ENCODE assay signal across 15 cellular contexts in the genomic region with DNA sequence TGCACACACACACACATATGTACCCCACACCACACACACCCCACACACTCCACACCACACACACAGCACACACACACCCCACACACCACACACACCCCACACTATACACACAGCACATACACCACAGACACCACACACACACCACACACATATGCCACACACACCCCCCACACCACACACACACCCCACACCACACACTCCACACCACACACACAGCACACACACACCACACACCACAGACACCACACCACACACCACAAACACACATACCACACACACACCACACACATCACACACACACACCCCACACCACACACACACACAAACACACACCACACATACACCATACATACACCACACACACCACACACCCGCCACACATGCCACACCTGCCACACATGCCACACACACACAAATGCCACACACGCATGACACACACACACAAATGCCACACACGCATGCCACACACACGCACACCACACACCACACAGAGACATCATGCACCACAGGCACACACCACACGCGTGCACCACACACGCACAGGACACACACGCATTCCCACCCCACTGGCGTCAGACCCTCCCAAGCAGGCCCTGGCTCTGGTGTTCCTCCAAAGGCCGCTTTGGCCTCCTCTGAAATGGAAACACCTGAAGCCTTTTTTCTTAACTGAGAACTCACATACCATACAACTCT. TPM values are rescaled to one million over a fixed set of nuclear protein-coding genes. Genes with fewer than 3 reads are reported as not detected.
DNase-seq lines count a peak whose midpoint lies in the region; ATAC-seq, FAIRE-seq and TF ChIP-seq lines count a peak whose summit lies in the region.
"Had no signal": no experiment of that assay in that cellular context is flagged by ENCODE, and none has a peak within 500 bp of the region (broad histone marks: within the 10 kb centered on the region; RNA-seq: fewer than 3 reads in every experiment).

No MANE protein-coding gene starts in this region.

- H3K14ac ChIP-seq in H1 (ENCODE audit: insufficient read length): no peak overlapping the region

- H3K4me3 ChIP-seq in BLaER1: no peak overlapping the region
- H3K4me3 ChIP-seq in HCT116 (replicated peaks in 1 of 2; ENCODE audit: low read depth in 1 of 2, low read length in 2 of 2): no peak overlapping the region
- H3K4me3 ChIP-seq in H1 (ENCODE audit: extremely low read depth in 1 of 4, insufficient read depth in 2 of 4, low read depth in 3 of 4, low read length in 4 of 4): no peak overlapping the region
- no peak overlapping the region for H3K4me3 ChIP-seq in GM23338
- H3K4me3 ChIP-seq: body of pancreas, tibial artery had no signal

- no peaks in the 10 kb centered on the region; the same call in 1 of the 3 replicates for H3K4me1 Mint-ChIP-seq in GM23338
- H3K4me1 Mint-ChIP-seq: activated T-helper 17 cell treated with anti-CD3 and anti-CD28 coated beads, Interleukin-2, amount 50 U/mL, for 72 hours had no signal

- no peak for TF ChIP-seq EP300 in H1 (IDR thresholded peaks at IDR 0.05; ENCODE audit: borderline replicate concordance in 1 of 2, low read depth in 2 of 2, low read length in 2 of 2)

- H3K9me3 Mint-ChIP-seq in GM23338: no peaks in the 10 kb centered on the region
- H3K9me3 Mint-ChIP-seq: activated T-helper 17 cell treated with anti-CD3 and anti-CD28 coated beads, Interleukin-2, amount 50 U/mL, for 72 hours had no signal

- FAIRE-seq in H1 (lab: Jason Lieb, UNC): peak; percentile 58

- H3K23ac ChIP-seq in H1 (ENCODE audit: insufficient read length): no peak overlapping the region

- H3K4me1 ChIP-seq in BLaER1 (peaks cover 61% of the 10 kb centered on the region), HCT116 (ENCODE audit: control insufficient read depth in 1 of 2, insufficient read depth in 2 of 2, low read length in 2 of 2) (peaks cover 12 to 15% of the 10 kb centered on the region in 2 experiments; a peak in 3 of 4 replicates), H1 (replicated peaks in 1 of 4; ENCODE audit: control insufficient read depth in 3 of 4, insufficient read depth in 4 of 4, low read length in 3 of 4) (no peaks in the 10 kb centered on the region), GM23338 (ENCODE audit: insufficient read depth) (no peaks in the 10 kb centered on the region)
- H3K4me1 ChIP-seq: body of pancreas had no signal

- no peak overlapping the region for H4K5ac ChIP-seq in H1 (ENCODE audit: insufficient read length, low read depth, low read length)

- H2AK5ac ChIP-seq in H1 (ENCODE audit: low read depth, low read length): peak overlapping the region; percentile 96

- H3K27ac ChIP-seq in BLaER1: 0 out of 2 replicates have a peak overlapping the region, but pooled peaks have one; percentile 63
- no peak overlapping the region for H3K27ac ChIP-seq in HCT116 (ENCODE audit: low read depth, low read length)
- H3K27ac ChIP-seq in H1 (ENCODE audit: low read depth, low read length): no peak overlapping the region
- no peak overlapping the region for H3K27ac ChIP-seq in GM23338 (ENCODE audit: low read depth)
- H3K27ac ChIP-seq: body of pancreas, tibial artery had no signal

- CTCF ChIA-PET in HCT116 (lab: Charles Lee) (no interaction called here), H1 (lab: Charles Lee; ENCODE audit: partially characterized antibody) (no interaction called here)

- H3K27me3 ChIP-seq in BLaER1: no peaks in the 10 kb centered on the region
- H3K27me3 ChIP-seq in HCT116 (ENCODE audit: insufficient read depth, low read length): peaks cover 17% of the 10 kb centered on the region; the same call in 1 of the 2 replicates
- H3K27me3 ChIP-seq in H1 (replicated peaks in 1 of 4; ENCODE audit: control insufficient read depth in 3 of 4, extremely low read depth in 1 of 4, insufficient read depth in 3 of 4, low read length in 3 of 4): peaks cover 0 to 5% (median 2%) of the 10 kb centered on the region in 4 experiments; a peak in 1 of 7 replicates
- peaks cover 11% of the 10 kb centered on the region; the same call in 1 of the 2 replicates for H3K27me3 ChIP-seq in GM23338 (ENCODE audit: insufficient read depth)
- H3K27me3 ChIP-seq: body of pancreas had no signal

- H2BK120ac ChIP-seq in H1 (replicated peaks; ENCODE audit: low read depth, low read length): no peak overlapping the region

- intact Hi-C loops in HCT116 (cut with micrococcal nuclease): no loop called here

- H3K23me2 ChIP-seq in H1 (ENCODE audit: low read depth, low read length): peaks cover 7% of the 10 kb centered on the region; the same call in 1 of the 2 replicates

- H3K18ac ChIP-seq in H1 (ENCODE audit: extremely low read depth, low read length): no peak overlapping the region

- H2BK5ac ChIP-seq in H1 (ENCODE audit: low read depth, low read length): peak overlapping the region; percentile 66

- no peak overlapping the region for H3K4ac ChIP-seq in H1 (replicated peaks; ENCODE audit: insufficient read length, low read depth, low read length)

- WGBS in H1 (ENCODE audit: extremely low coverage in 1 of 2, insufficient coverage in 1 of 2, insufficient read length in 1 of 2, insufficient replicate concordance in 2 of 2, low coverage in 1 of 2, low lambda C conversion rate in 2 of 2, missing lambda C conversion rate in 1 of 2), 2 experiments: 94% methylated on average over 10 of the region's 10 CpGs; no CpG with 5 or more reads in 1 of the 2 experiments

- TF ChIP-seq CTCF in HCT116 (IDR thresholded peaks at IDR 0.05 in 2 of 3, conservative IDR thresholded peaks at IDR 0.05 in 1 of 3; ENCODE audit: borderline replicate concordance in 1 of 3, insufficient read depth in 1 of 3, low read depth in 2 of 3, low read length in 2 of 3): no peak
- no peak for TF ChIP-seq CTCF in H1 (IDR thresholded peaks at IDR 0.05; ENCODE audit: control extremely low read depth in 1 of 3, insufficient read depth in 1 of 3, low read depth in 1 of 3, low read length in 3 of 3)
- no peak for TF ChIP-seq CTCF in omental fat pad (IDR thresholded peaks at IDR 0.05)
- no peak for TF ChIP-seq CTCF in GM23338 (conservative IDR thresholded peaks at IDR 0.05; ENCODE audit: low read depth in 2 of 2)

- no peak for TF ChIP-seq POLR2A in HCT116 (IDR thresholded peaks at IDR 0.05; ENCODE audit: borderline replicate concordance, extremely low read depth, insufficient read depth, insufficient read length)
- TF ChIP-seq POLR2A in H1 (IDR thresholded peaks at IDR 0.05; ENCODE audit: control extremely low read depth in 1 of 2, low read depth in 2 of 2, low read length in 2 of 2): no peak

- H4K20me1 ChIP-seq in BLaER1 (no peaks in the 10 kb centered on the region), HCT116 (ENCODE audit: insufficient read depth) (no peaks in the 10 kb centered on the region), H1 (replicated peaks in 1 of 2; ENCODE audit: control insufficient read depth in 1 of 2, insufficient read depth in 2 of 2, low read length in 2 of 2) (peaks cover 0 to 5% of the 10 kb centered on the region in 2 experiments), GM23338 (replicated peaks; ENCODE audit: insufficient read depth) (no peaks in the 10 kb centered on the region)

- H3K79me2 ChIP-seq in HCT116 (ENCODE audit: insufficient read depth, low read length) (no peaks in the 10 kb centered on the region), H1 (ENCODE audit: control insufficient read depth in 1 of 2, insufficient read depth in 2 of 2, low read length in 2 of 2) (no peaks in the 10 kb centered on the region), GM23338 (replicated peaks; ENCODE audit: insufficient read depth) (no peaks in the 10 kb centered on the region)

- H2BK15ac ChIP-seq in H1 (ENCODE audit: low read length): peak overlapping the region; percentile 53; the same call in 1 of the 2 replicates

- H3F3A ChIP-seq in GM23338 (replicated peaks; ENCODE audit: low read depth): 0 out of 2 replicates have a peak, but pooled peaks cover 5% of the 10 kb centered on the region

- TF ChIP-seq RAD21 in HCT116 (IDR thresholded peaks at IDR 0.05; ENCODE audit: low read depth) (no peak), H1 (IDR thresholded peaks at IDR 0.05 in 1 of 2, conservative IDR thresholded peaks at IDR 0.05 in 1 of 2; ENCODE audit: low read depth in 2 of 2, low read length in 2 of 2) (no peak)

- no peak overlapping the region for H3K4me3 Mint-ChIP-seq in GM23338
- H3K4me3 Mint-ChIP-seq: activated T-helper 17 cell treated with anti-CD3 and anti-CD28 coated beads, Interleukin-2, amount 50 U/mL, for 72 hours had no signal

- peak overlapping the region; percentile 99 for H3K56ac ChIP-seq in H1 (replicated peaks; ENCODE audit: insufficient read length, low read depth, low read length)

- RAD21 ChIA-PET in HCT116 (lab: Charles Lee; ENCODE audit: low non-redundant PET in 1 of 2, low total read pairs in 2 of 2, uncharacterized antibody in 2 of 2, unreplicated experiment in 2 of 2): no interaction called here

- no peaks in the 10 kb centered on the region for H3K79me1 ChIP-seq in H1 (ENCODE audit: low read depth, low read length)

- H3K9ac ChIP-seq in BLaER1 (no peak overlapping the region), HCT116 (ENCODE audit: low read length) (no peak overlapping the region), H1 (replicated peaks in 1 of 4; ENCODE audit: extremely low read depth in 1 of 4, low read depth in 3 of 4, low read length in 3 of 4) (peak overlapping the region in 1 of 4 experiments; percentile 26; a peak in 1 of 7 replicates)

- no peaks in the 10 kb centered on the region for H3K36me3 ChIP-seq in BLaER1
- no peaks in the 10 kb centered on the region for H3K36me3 ChIP-seq in HCT116 (ENCODE audit: control insufficient read depth in 1 of 2, insufficient read depth in 2 of 2, low read length in 2 of 2)
- no peaks in the 10 kb centered on the region; a peak in 1 of 8 replicates for H3K36me3 ChIP-seq in H1 (ENCODE audit: control insufficient read depth in 2 of 4, insufficient read depth in 4 of 4, low read length in 3 of 4)
- no peaks in the 10 kb centered on the region for H3K36me3 ChIP-seq in GM23338 (ENCODE audit: insufficient read depth)
- H3K36me3 ChIP-seq: tibial artery had no signal

- POLR2A ChIA-PET in HCT116 (lab: Charles Lee): no interaction called here
- POLR2A ChIA-PET in H1 (lab: Charles Lee; ENCODE audit: partially characterized antibody): no interaction called here

- H2AFZ ChIP-seq in HCT116 (ENCODE audit: low read depth, low read length, poor library complexity, severe bottlenecking): no peak overlapping the region
- no peak overlapping the region for H2AFZ ChIP-seq in H1 (ENCODE audit: low read length)
- no peak overlapping the region for H2AFZ ChIP-seq in GM23338

- H3K27me3 Mint-ChIP-seq in GM23338 (ENCODE audit: insufficient read depth, low read depth, poor library complexity): peaks cover 10% of the 10 kb centered on the region

- H3K9me3 ChIP-seq in BLaER1: peaks cover 6% of the 10 kb centered on the region
- H3K9me3 ChIP-seq in HCT116 (ENCODE audit: control insufficient read depth in 1 of 2, insufficient read depth in 1 of 2, low read depth in 1 of 2, low read length in 2 of 2): no peaks in the 10 kb centered on the region
- H3K9me3 ChIP-seq in H1 (ENCODE audit: insufficient read depth in 2 of 2, low read depth in 1 of 2, low read length in 1 of 2): no peaks in the 10 kb centered on the region
- H3K9me3 ChIP-seq: body of pancreas, tibial artery had no signal

- peaks cover 3% of the 10 kb centered on the region; the same call in 1 of the 3 replicates for H3K36me3 Mint-ChIP-seq in GM23338 (ENCODE audit: low read depth)

- peak overlapping the region; percentile 98; the same call in 1 of the 2 replicates for H2BK12ac ChIP-seq in H1 (ENCODE audit: low read depth, low read length)

- DNase-seq in HCT116 (ENCODE audit: low read depth, low spot score) (no peak), H1 (ENCODE audit: low read depth in 1 of 2, low spot score in 2 of 2) (no peak), omental fat pad (ENCODE audit: low spot score) (peak; percentile 18), Ammon's horn (ENCODE audit: low spot score) (no peak), GM23338 (ENCODE audit: low spot score) (no peak)
- DNase-seq: activated CD4-positive, alpha-beta T cell treated with anti-CD3 and anti-CD28 coated beads, Interleukin-2, amount 50 U/mL, for 4 hours; hippocampal formation; NCI-H1417 had no signal

- ATAC-seq in HCT116 (peak; percentile 2; the same call in 1 of the 2 replicates), omental fat pad (ENCODE audit: low FRiP score) (no peak), GM23338 (no peak), HG02623 (IDR thresholded peaks at IDR 0.05; ENCODE audit: unreplicated experiment) (no peak), HG02884 (IDR thresholded peaks at IDR 0.05; ENCODE audit: unreplicated experiment) (no peak)
- ATAC-seq: activated T-helper 17 cell treated with anti-CD3 and anti-CD28 coated beads, Interleukin-2, amount 50 U/mL, for 72 hours; body of pancreas had no signal

- no peaks in the 10 kb centered on the region for H3K9me2 ChIP-seq in HCT116 (ENCODE audit: insufficient read depth)
- H3K9me2 ChIP-seq in GM23338 (ENCODE audit: insufficient read depth): no peaks in the 10 kb centered on the region

- peak overlapping the region; percentile 71 for H3K4me2 ChIP-seq in BLaER1
- peak overlapping the region; percentile 53 for H3K4me2 ChIP-seq in HCT116 (ENCODE audit: low read length)
- H3K4me2 ChIP-seq in H1 (ENCODE audit: insufficient read depth in 1 of 2, low read depth in 2 of 2, low read length in 2 of 2): no peak overlapping the region
- no peak overlapping the region for H3K4me2 ChIP-seq in GM23338

- H3K27ac Mint-ChIP-seq in GM23338: no peak overlapping the region
- H3K27ac Mint-ChIP-seq: activated T-helper 17 cell treated with anti-CD3 and anti-CD28 coated beads, Interleukin-2, amount 50 U/mL, for 72 hours had no signal

- H4K8ac ChIP-seq in H1 (ENCODE audit: extremely low read depth, insufficient read depth, low read length): no peak overlapping the region

- H4K91ac ChIP-seq in H1 (replicated peaks; ENCODE audit: insufficient read length, low read length): peak overlapping the region; percentile 93

- no TSS peak for BruUV-seq in HCT116 (replicated peaks; lab: Mats Ljungman, UMichigan)

- H2BK20ac ChIP-seq in H1 (ENCODE audit: low read length): no peak overlapping the region

RNA-seq across cellular contexts. Expression of gene CHST13, which starts 15.7 kb away (rescaled TPM):
- total RNA-seq in HCT116 (2021; ENCODE audit: unreplicated experiment) (0.91 TPM), omental fat pad (1 to 10 TPM in 2 of 4 donors, under 1 TPM in 1, not detected in 1; 0.46 to 2.3 (median 1.7) TPM)
- polyA plus RNA-seq in HCT116 (2012): 0.39 and 0.57 TPM in 2 replicates
- total RNA-seq in H1 (2021; fragmentation: NEBNext Ultra II Directional; extraction: Animal tissue kit (Norgen Biotek cat#: 25700)): 5.4 and 5.9 TPM in 2 replicates
- polyA plus RNA-seq in H1 (2011; rRNA removed) (11.7 and 15.6 TPM in 2 replicates), GM23338 (2016; fragmentation: Nextera tagmentation; extraction: Ambion mirVana) (3.7 and 4.0 TPM in 2 replicates)
- 7.5 TPM for polyA plus RNA-seq in H1 (2011; cell fraction: cytosol; rRNA removed)
- polyA plus RNA-seq in H1 (2011; cell fraction: nucleus; rRNA removed): 7.6 TPM
- polyA plus RNA-seq in H1 (2012, experiment 1 of 2): 2.1 to 6.2 TPM (median 5.1 TPM) in 4 replicates
- 5.3 TPM for polyA plus RNA-seq in H1 (2012, experiment 2 of 2)
- polyA plus RNA-seq in H1 (2013, experiment 1 of 2): 9.0 TPM
- 9.3 TPM for polyA plus RNA-seq in H1 (2013, experiment 2 of 2)
- 0.22 and 0.57 TPM in 2 replicates for polyA minus RNA-seq in H1 (2011; rRNA and poly(A)+ RNA removed)
- polyA minus RNA-seq in H1 (2011; cell fraction: cytosol; rRNA and poly(A)+ RNA removed): 4.1 TPM
- 2.8 TPM for polyA minus RNA-seq in H1 (2011; cell fraction: nucleus; rRNA and poly(A)+ RNA removed)
- 8.4 TPM in 2 replicates for total RNA-seq in GM23338 (2014; rRNA removed; shearing (Covaris generic))
- total RNA-seq: activated T-helper 17 cell treated with anti-CD3 and anti-CD28 coated beads, Interleukin-2, amount 50 U/mL, for 72 hours; dermis microvascular lymphatic vessel endothelial cell had no signal

RNA-seq across cellular contexts. Expression of gene C3orf22, which starts 19.0 kb away (rescaled TPM):
- total RNA-seq in HCT116 (2021; ENCODE audit: unreplicated experiment) (not detected), omental fat pad (not detected)
- polyA plus RNA-seq in HCT116 (2012): 0.05 TPM in 1 of 2 replicates, not detected in the other
- not detected in 2 replicates for total RNA-seq in H1 (2021; fragmentation: NEBNext Ultra II Directional; extraction: Animal tissue kit (Norgen Biotek cat#: 25700))
- polyA plus RNA-seq in H1 (2011; rRNA removed) (not detected in 2 replicates), GM23338 (2016; fragmentation: Nextera tagmentation; extraction: Ambion mirVana) (not detected in 2 replicates)
- not detected for polyA plus RNA-seq in H1 (2011; cell fraction: cytosol; rRNA removed)
- not detected for polyA plus RNA-seq in H1 (2011; cell fraction: nucleus; rRNA removed)
- polyA plus RNA-seq in H1 (2012, experiment 1 of 2): not detected in 4 replicates
- not detected for polyA plus RNA-seq in H1 (2012, experiment 2 of 2)
- polyA plus RNA-seq in H1 (2013, experiment 1 of 2): not detected
- polyA plus RNA-seq in H1 (2013, experiment 2 of 2): not detected
- polyA minus RNA-seq in H1 (2011; rRNA and poly(A)+ RNA removed): not detected in 2 replicates
- not detected for polyA minus RNA-seq in H1 (2011; cell fraction: cytosol; rRNA and poly(A)+ RNA removed)
- polyA minus RNA-seq in H1 (2011; cell fraction: nucleus; rRNA and poly(A)+ RNA removed): not detected
- total RNA-seq in GM23338 (2014; rRNA removed; shearing (Covaris generic)): not detected in 2 replicates
- total RNA-seq: activated T-helper 17 cell treated with anti-CD3 and anti-CD28 coated beads, Interleukin-2, amount 50 U/mL, for 72 hours; body of pancreas; dermis microvascular lymphatic vessel endothelial cell had no signal

RNA-seq across cellular contexts. Expression of gene UROC1, which starts 22.1 kb away (rescaled TPM):
- total RNA-seq in HCT116 (2021; ENCODE audit: unreplicated experiment) (not detected), omental fat pad (not detected)
- polyA plus RNA-seq in HCT116 (2012): 0.06 TPM in 1 of 2 replicates, not detected in the other
- not detected in 2 replicates for total RNA-seq in H1 (2021; fragmentation: NEBNext Ultra II Directional; extraction: Animal tissue kit (Norgen Biotek cat#: 25700))
- polyA plus RNA-seq in H1 (2011; rRNA removed) (0.03 and 0.09 TPM in 2 replicates), GM23338 (2016; fragmentation: Nextera tagmentation; extraction: Ambion mirVana) (not detected in 2 replicates)
- polyA plus RNA-seq in H1 (2011; cell fraction: cytosol; rRNA removed): 0.05 TPM
- polyA plus RNA-seq in H1 (2011; cell fraction: nucleus; rRNA removed): 0.10 TPM
- polyA plus RNA-seq in H1 (2012, experiment 1 of 2): 0.05 TPM in 2 of 4 replicates, not detected in the others
- not detected for polyA plus RNA-seq in H1 (2012, experiment 2 of 2)
- polyA plus RNA-seq in H1 (2013, experiment 1 of 2): not detected
- 0.04 TPM for polyA plus RNA-seq in H1 (2013, experiment 2 of 2)
- 0.05 TPM in 1 of 2 replicates, not detected in the other for polyA minus RNA-seq in H1 (2011; rRNA and poly(A)+ RNA removed)
- polyA minus RNA-seq in H1 (2011; cell fraction: cytosol; rRNA and poly(A)+ RNA removed): not detected
- polyA minus RNA-seq in H1 (2011; cell fraction: nucleus; rRNA and poly(A)+ RNA removed): not detected
- total RNA-seq in GM23338 (2014; rRNA removed; shearing (Covaris generic)): not detected in 2 replicates
- total RNA-seq: activated T-helper 17 cell treated with anti-CD3 and anti-CD28 coated beads, Interleukin-2, amount 50 U/mL, for 72 hours; body of pancreas; dermis microvascular lymphatic vessel endothelial cell had no signal

Comparison
In these comparisons a context has a peak if more than half of its experiments do, and no peak if none do; other contexts are left out.
1. H3K4me2 ChIP-seq: peak in BLaER1 (single experiment) and HCT116 (single experiment); none in H1 (0 of 2) and GM23338 (single experiment).